16 cellular contexts compared by ENCODE assay signal in the genomic region with DNA sequence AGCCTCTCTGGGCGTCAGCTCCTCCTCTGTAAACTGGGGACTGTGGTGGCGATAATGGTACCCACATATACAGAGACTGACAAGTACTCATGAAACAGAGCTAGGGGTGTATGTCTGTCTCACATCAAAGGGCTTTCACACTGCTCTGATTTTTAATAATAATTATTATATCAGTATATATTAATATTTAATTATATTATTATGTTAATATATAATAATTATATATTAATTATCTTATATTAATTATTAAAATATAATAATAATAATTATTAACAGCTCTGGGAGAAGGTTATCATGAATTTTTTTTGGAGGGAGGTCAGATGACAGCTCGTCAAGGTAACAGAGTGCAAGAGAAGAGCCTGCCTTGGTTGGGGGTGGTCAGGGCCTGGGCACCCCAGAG.
DNase-seq lines count a peak whose midpoint lies in the region; ATAC-seq and TF ChIP-seq lines count a peak whose summit lies in the region.
"Had no signal": no experiment of that assay in that cellular context is flagged by ENCODE, and none has a peak within 500 bp of the region (broad histone marks: within the 10 kb centered on the region; RNA-seq: fewer than 3 reads in every experiment).

No MANE protein-coding gene starts in this region.

- POLR2A ChIA-PET in activated CD8-positive, alpha-beta T cell treated with anti-CD3 and anti-CD28 coated beads, Interleukin-2, amount 10 ng/mL, durations not matched to agents 7 days and 5 days (lab: Charles Lee) = interaction anchor here (0.9 to 1.6 kb wide), 6 partner anchors 8 to 175 kb away, joined by 3 to 5 read pairs (median 4); no protein-coding TSS in a partner anchor
- POLR2A ChIA-PET in activated CD8-positive, alpha-beta T cell treated with anti-CD3 and anti-CD28 coated beads for 36 hours (lab: Charles Lee) = interaction anchor here (0.6 kb wide), 1 partner anchor 1214 kb away, joined by 3 read pairs; no protein-coding TSS in a partner anchor

- H3K36me3 Mint-ChIP-seq in activated CD8-positive, alpha-beta T cell treated with anti-CD3 and anti-CD28 coated beads, Interleukin-2, amount 10 ng/mL, durations not matched to agents 7 days and 5 days (ENCODE audit: low read depth) = no peaks in the 10 kb centered on the region
- H3K36me3 Mint-ChIP-seq in activated CD8-positive, alpha-beta T cell treated with anti-CD3 and anti-CD28 coated beads for 36 hours (ENCODE audit: low read depth) = no peaks in the 10 kb centered on the region
- peaks cover 2% of the 10 kb centered on the region for H3K36me3 Mint-ChIP-seq in central memory CD8-positive, alpha-beta T cell (ENCODE audit: insufficient read depth)

- CTCF ChIA-PET in activated CD8-positive, alpha-beta T cell treated with anti-CD3 and anti-CD28 coated beads, Interleukin-2, amount 10 ng/mL, durations not matched to agents 7 days and 5 days (lab: Charles Lee) = interaction anchor here (1.2 to 1.3 kb wide), 2 partner anchors 20 to 362 kb away, joined by 4 to 7 read pairs; no protein-coding TSS in a partner anchor
- CTCF ChIA-PET in activated CD8-positive, alpha-beta T cell treated with anti-CD3 and anti-CD28 coated beads for 36 hours (lab: Charles Lee) = interaction anchor here (0.9 kb wide), 1 partner anchor 152 kb away, joined by 3 read pairs; no protein-coding TSS in a partner anchor

- intact Hi-C loops in activated CD8-positive, alpha-beta T cell treated with anti-CD3 and anti-CD28 coated beads for 36 hours (cut with micrococcal nuclease) = no loop called here
- intact Hi-C loops in left colon (cut with DNase I, micrococcal nuclease) = no loop called here

- peaks cover 47% of the 10 kb centered on the region for H3K4me1 Mint-ChIP-seq in activated CD8-positive, alpha-beta T cell treated with anti-CD3 and anti-CD28 coated beads, Interleukin-2, amount 10 ng/mL, durations not matched to agents 7 days and 5 days (ENCODE audit: low read depth)
- peaks cover 25% of the 10 kb centered on the region for H3K4me1 Mint-ChIP-seq in activated CD8-positive, alpha-beta T cell treated with anti-CD3 and anti-CD28 coated beads for 36 hours (ENCODE audit: low read depth)
- peaks cover 41% of the 10 kb centered on the region for H3K4me1 Mint-ChIP-seq in central memory CD8-positive, alpha-beta T cell

- H3K27me3 ChIP-seq in DOHH2 (ENCODE audit: control insufficient read depth, low read length) (no peaks in the 10 kb centered on the region), neutrophil (no peaks in the 10 kb centered on the region)
- H3K27me3 ChIP-seq: Peyer's patch had no signal

- no peak overlapping the region for H3K4me3 Mint-ChIP-seq in activated CD8-positive, alpha-beta T cell treated with anti-CD3 and anti-CD28 coated beads, Interleukin-2, amount 10 ng/mL, durations not matched to agents 7 days and 5 days
- no peak overlapping the region for H3K4me3 Mint-ChIP-seq in activated CD8-positive, alpha-beta T cell treated with anti-CD3 and anti-CD28 coated beads for 36 hours
- no peak overlapping the region for H3K4me3 Mint-ChIP-seq in central memory CD8-positive, alpha-beta T cell

- DNase-seq in activated CD8-positive, alpha-beta T cell treated with anti-CD3 and anti-CD28 coated beads, Interleukin-2, amount 10 ng/mL, durations not matched to agents 7 days and 5 days = no peak
- DNase-seq in activated CD8-positive, alpha-beta T cell treated with anti-CD3 and anti-CD28 coated beads for 36 hours = no peak
- DNase-seq in central memory CD8-positive, alpha-beta T cell (ENCODE audit: low spot score in 2 of 2) = no peak
- no peak for DNase-seq in GOT3 (lab: John Stamatoyannopoulos, UW)
- no peak for DNase-seq in left colon
- DNase-seq: IMR-90, MV-4-11, NCI-H1436, NCI-H2029 treated with DMSO at 0.1 percent for 48 hours, NCI-H510A treated with DMSO at 0.1 percent for 48 hours, Peyer's patch, Right ventricle myocardium superior had no signal

- H3F3A ChIP-seq in DOHH2 (ENCODE audit: control insufficient read depth, insufficient read depth) = peaks cover 9% of the 10 kb centered on the region; the same call in 1 of the 2 replicates

- H3K27ac ChIP-seq in DOHH2 (ENCODE audit: low read depth, low read length) = peak overlapping the region; percentile 68
- peak overlapping the region; percentile 90 for H3K27ac ChIP-seq in neutrophil
- H3K27ac ChIP-seq: Peyer's patch had no signal

- ATAC-seq in activated CD8-positive, alpha-beta T cell treated with anti-CD3 and anti-CD28 coated beads, Interleukin-2, amount 10 ng/mL, durations not matched to agents 7 days and 5 days = no peak
- no peak for ATAC-seq in activated CD8-positive, alpha-beta T cell treated with anti-CD3 and anti-CD28 coated beads for 36 hours
- ATAC-seq in central memory CD8-positive, alpha-beta T cell (replicated peaks; ENCODE audit: extremely low read depth, poor library complexity, severe bottlenecking) = no peak
- ATAC-seq in left colon = no peak
- ATAC-seq in GM21737 (IDR thresholded peaks at IDR 0.05; ENCODE audit: unreplicated experiment) = no peak

- H4K20me1 ChIP-seq in DOHH2 (ENCODE audit: control insufficient read depth, insufficient read depth, low read depth, low read length) = no peaks in the 10 kb centered on the region

- H3K27me3 Mint-ChIP-seq in activated CD8-positive, alpha-beta T cell treated with anti-CD3 and anti-CD28 coated beads, Interleukin-2, amount 10 ng/mL, durations not matched to agents 7 days and 5 days (ENCODE audit: low read depth) = no peaks in the 10 kb centered on the region
- H3K27me3 Mint-ChIP-seq in activated CD8-positive, alpha-beta T cell treated with anti-CD3 and anti-CD28 coated beads for 36 hours = no peaks in the 10 kb centered on the region
- no peaks in the 10 kb centered on the region for H3K27me3 Mint-ChIP-seq in central memory CD8-positive, alpha-beta T cell

- H3K79me2 ChIP-seq in DOHH2 (ENCODE audit: control insufficient read depth, low read length) = no peaks in the 10 kb centered on the region

- H3K27ac Mint-ChIP-seq in activated CD8-positive, alpha-beta T cell treated with anti-CD3 and anti-CD28 coated beads, Interleukin-2, amount 10 ng/mL, durations not matched to agents 7 days and 5 days = peak overlapping the region; percentile 96
- no peak overlapping the region for H3K27ac Mint-ChIP-seq in activated CD8-positive, alpha-beta T cell treated with anti-CD3 and anti-CD28 coated beads for 36 hours
- H3K27ac Mint-ChIP-seq in central memory CD8-positive, alpha-beta T cell (ENCODE audit: low read depth) = peak overlapping the region; percentile 92

- H3K4me1 ChIP-seq in DOHH2 (ENCODE audit: control insufficient read depth, low read length) (peaks cover 39% of the 10 kb centered on the region), neutrophil (ENCODE audit: control insufficient read depth in 1 of 2, insufficient read depth in 1 of 2, low read depth in 1 of 2, low read length in 1 of 2) (peaks cover 56 to 62% of the 10 kb centered on the region in 2 experiments)
- H3K4me1 ChIP-seq: HAP-1 had no signal

- no peaks in the 10 kb centered on the region for H3K36me3 ChIP-seq in DOHH2 (ENCODE audit: control insufficient read depth, low read length)
- H3K36me3 ChIP-seq in neutrophil = no peaks in the 10 kb centered on the region
- H3K36me3 ChIP-seq: HAP-1, Peyer's patch had no signal

- no peaks in the 10 kb centered on the region for H3K9me2 ChIP-seq in DOHH2 (replicated peaks; ENCODE audit: control insufficient read depth, low read length)

- H3K4me2 ChIP-seq in DOHH2 (ENCODE audit: low read length) = peak overlapping the region; percentile 71

- H3K9me3 ChIP-seq in DOHH2 (ENCODE audit: control insufficient read depth, insufficient read depth, low read length) (no peaks in the 10 kb centered on the region), neutrophil (no peaks in the 10 kb centered on the region)
- H3K9me3 ChIP-seq: HAP-1, Peyer's patch had no signal

- peak overlapping the region; percentile 19 for H3K4me3 ChIP-seq in DOHH2 (ENCODE audit: low read length)
- peak overlapping the region in 1 of 2 experiments; percentile 3 for H3K4me3 ChIP-seq in neutrophil (ENCODE audit: low read depth in 1 of 2, low read length in 1 of 2)
- H3K4me3 ChIP-seq: HAP-1, Peyer's patch had no signal

- no peak for TF ChIP-seq CTCF in activated CD8-positive, alpha-beta T cell treated with anti-CD3 and anti-CD28 coated beads for 36 hours (IDR thresholded peaks at IDR 0.05)
- TF ChIP-seq CTCF in DOHH2 (IDR thresholded peaks at IDR 0.05; ENCODE audit: low read depth, low read length, poor library complexity, severe bottlenecking) = no peak
- TF ChIP-seq CTCF in neutrophil (IDR thresholded peaks at IDR 0.05) = no peak

- H3K9me3 Mint-ChIP-seq in activated CD8-positive, alpha-beta T cell treated with anti-CD3 and anti-CD28 coated beads, Interleukin-2, amount 10 ng/mL, durations not matched to agents 7 days and 5 days (ENCODE audit: insufficient read depth) = no peaks in the 10 kb centered on the region
- H3K9me3 Mint-ChIP-seq in activated CD8-positive, alpha-beta T cell treated with anti-CD3 and anti-CD28 coated beads for 36 hours = no peaks in the 10 kb centered on the region
- no peaks in the 10 kb centered on the region for H3K9me3 Mint-ChIP-seq in central memory CD8-positive, alpha-beta T cell
